Comparison of ENCODE assay signal across 26 cellular contexts in the genomic region with DNA sequence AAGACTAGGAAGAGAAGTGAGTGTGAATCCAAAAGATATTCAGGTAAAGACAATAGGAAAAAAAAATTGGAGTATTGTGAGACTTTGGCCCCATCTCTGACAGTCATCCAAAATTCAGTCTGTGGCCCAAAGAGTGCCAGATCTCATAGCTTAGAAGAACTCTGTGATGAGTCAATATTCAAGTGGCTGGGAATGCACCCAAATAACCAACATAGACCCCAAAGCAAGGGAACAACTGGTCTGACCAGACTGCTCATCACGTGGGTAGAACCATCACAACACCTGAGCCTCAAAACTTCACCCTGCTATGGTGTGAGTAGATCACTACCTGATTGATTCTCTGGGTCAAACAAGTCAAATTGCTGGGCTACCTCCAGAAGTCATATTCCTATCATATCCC. TPM values are rescaled to one million over a fixed set of nuclear protein-coding genes. Genes with fewer than 3 reads are reported as not detected.
"Had no signal": no experiment of that assay in that cellular context is flagged by ENCODE, and none has a peak within 500 bp of the region (broad histone marks: within the 10 kb centered on the region; RNA-seq: fewer than 3 reads in every experiment).

No MANE protein-coding gene starts in this region.

- DNase-seq: dorsolateral prefrontal cortex; effector CD8-positive, alpha-beta T cell; endodermal cell; foreskin fibroblast; gastrocnemius medialis; head of caudate nucleus; left lung; mesenchymal stem cell; mucosa of descending colon; naive B cell; right cardiac atrium; sigmoid colon; stimulated activated CD4-positive, alpha-beta T cell treated with anti-CD3 and anti-CD28 coated beads, Interleukin-2, amount 100 ng/mL, for 24 hours; stimulated activated CD4-positive, alpha-beta T cell treated with anti-CD3 and anti-CD28 coated beads, Interleukin-4, amount 100 ng/mL, for 24 hours; stimulated activated naive CD8-positive, alpha-beta T cell treated with anti-CD3 and anti-CD28 coated beads, Interleukin-15, Interleukin-2, amounts not matched to agents 100 U/mL and 50 U/mL, for 24 hours; substantia nigra; testis; tibial artery had no signal

- H3K4me3 ChIP-seq: dorsolateral prefrontal cortex, gastrocnemius medialis, left lung, mucosa of descending colon, prostate gland, sigmoid colon, testis, tibial artery had no signal

- H3K9me3 ChIP-seq: gastrocnemius medialis, left lung, mucosa of descending colon, neutrophil, prostate gland, sigmoid colon, testis, tibial artery had no signal

- H3K4me1 ChIP-seq: left lung, prostate gland, sigmoid colon, testis, tibial artery had no signal

- ATAC-seq: esophagus mucosa; gastrocnemius medialis; left lung; mucosa of descending colon; natural killer cell treated with Interleukin-12 subunit alpha and Interleukin-12 subunit beta and Interleukin-15 and Interleukin-18, amount 100 ng/mL, for 72 hours; right cardiac atrium; stimulated activated effector memory CD8-positive, alpha-beta T cell treated with anti-CD3 and anti-CD28 coated beads, Interleukin-12 subunit alpha, Interleukin-12 subunit beta, amount 100 ng/mL, for 72 hours; stimulated activated naive CD8-positive, alpha-beta T cell treated with anti-CD3 and anti-CD28 coated beads, Interleukin-15, Interleukin-2, amounts not matched to agents 100 U/mL and 50 U/mL, for 24 hours had no signal

- FAIRE-seq: colon, keratinocyte had no signal

- H3K36me3 ChIP-seq: gastrocnemius medialis, left lung, neutrophil, prostate gland, sigmoid colon, tibial artery had no signal

- H3K27ac ChIP-seq: dorsolateral prefrontal cortex, epithelial cell of prostate, gastrocnemius medialis, left lung, neutrophil, prostate gland, sigmoid colon, testis, tibial artery had no signal

- H3K27me3 ChIP-seq: dorsolateral prefrontal cortex, gastrocnemius medialis, left lung, neutrophil, sigmoid colon, testis, tibial artery had no signal

RNA-seq across cellular contexts. Expression of gene TRDN, which starts 51.1 kb away (rescaled TPM):
- polyA plus RNA-seq: keratinocyte had no signal
